Comparison of ENCODE assay signal across 1 cellular context in genomic region chr1:16173447-16174260, GRCh38.
TF ChIP-seq lines count a peak whose summit lies in the region.

No MANE protein-coding gene starts in this region.

TF ChIP-seq in GM23338, 12 proteins besides CTCF, POLR2A, EP300 and RAD21 (continued from another document):
- TF ChIP-seq ZNF462 (CRISPR knock-in tag; IDR thresholded peaks at IDR 0.05) (no peak), NANOG (IDR thresholded peaks at IDR 0.05; ENCODE audit: borderline replicate concordance) (no peak), ZNF331 (CRISPR knock-in tag; IDR thresholded peaks at IDR 0.05; ENCODE audit: low read depth) (no peak), CREB1 (CRISPR knock-in tag; IDR thresholded peaks at IDR 0.05; ENCODE audit: low read depth) (no peak), JUNB (IDR thresholded peaks at IDR 0.05; ENCODE audit: unreplicated experiment) (no peak), ZNF114 (CRISPR knock-in tag; IDR thresholded peaks at IDR 0.05) (no peak), EZH2 (IDR thresholded peaks at IDR 0.05; ENCODE audit: low read depth, unreplicated experiment) (no peak), STAT1 (IDR thresholded peaks at IDR 0.05; ENCODE audit: unreplicated experiment) (no peak)
- TF ChIP-seq, protein P1, sequence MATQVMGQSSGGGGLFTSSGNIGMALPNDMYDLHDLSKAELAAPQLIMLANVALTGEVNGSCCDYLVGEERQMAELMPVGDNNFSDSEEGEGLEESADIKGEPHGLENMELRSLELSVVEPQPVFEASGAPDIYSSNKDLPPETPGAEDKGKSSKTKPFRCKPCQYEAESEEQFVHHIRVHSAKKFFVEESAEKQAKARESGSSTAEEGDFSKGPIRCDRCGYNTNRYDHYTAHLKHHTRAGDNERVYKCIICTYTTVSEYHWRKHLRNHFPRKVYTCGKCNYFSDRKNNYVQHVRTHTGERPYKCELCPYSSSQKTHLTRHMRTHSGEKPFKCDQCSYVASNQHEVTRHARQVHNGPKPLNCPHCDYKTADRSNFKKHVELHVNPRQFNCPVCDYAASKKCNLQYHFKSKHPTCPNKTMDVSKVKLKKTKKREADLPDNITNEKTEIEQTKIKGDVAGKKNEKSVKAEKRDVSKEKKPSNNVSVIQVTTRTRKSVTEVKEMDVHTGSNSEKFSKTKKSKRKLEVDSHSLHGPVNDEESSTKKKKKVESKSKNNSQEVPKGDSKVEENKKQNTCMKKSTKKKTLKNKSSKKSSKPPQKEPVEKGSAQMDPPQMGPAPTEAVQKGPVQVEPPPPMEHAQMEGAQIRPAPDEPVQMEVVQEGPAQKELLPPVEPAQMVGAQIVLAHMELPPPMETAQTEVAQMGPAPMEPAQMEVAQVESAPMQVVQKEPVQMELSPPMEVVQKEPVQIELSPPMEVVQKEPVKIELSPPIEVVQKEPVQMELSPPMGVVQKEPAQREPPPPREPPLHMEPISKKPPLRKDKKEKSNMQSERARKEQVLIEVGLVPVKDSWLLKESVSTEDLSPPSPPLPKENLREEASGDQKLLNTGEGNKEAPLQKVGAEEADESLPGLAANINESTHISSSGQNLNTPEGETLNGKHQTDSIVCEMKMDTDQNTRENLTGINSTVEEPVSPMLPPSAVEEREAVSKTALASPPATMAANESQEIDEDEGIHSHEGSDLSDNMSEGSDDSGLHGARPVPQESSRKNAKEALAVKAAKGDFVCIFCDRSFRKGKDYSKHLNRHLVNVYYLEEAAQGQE (IDR thresholded peaks at IDR 0.05; ENCODE audit: unreplicated experiment), result no peak
